Comparison of ENCODE assay signal across 8 cellular contexts in genomic region chr11:124920870-124921609, GRCh38. TPM values are rescaled to one million over a fixed set of nuclear protein-coding genes. Genes with fewer than 3 reads are reported as not detected.
DNase-seq lines count a peak whose midpoint lies in the region; ATAC-seq and TF ChIP-seq lines count a peak whose summit lies in the region.

No MANE protein-coding gene starts in this region.

- H3K4me1 ChIP-seq in duodenal mucosa (ENCODE audit: control insufficient read depth in 1 of 2, insufficient read depth in 2 of 2, low read length in 2 of 2), result no peaks in the 10 kb centered on the region

- intact Hi-C loops in lower leg skin (cut with DNase I; ENCODE audit: low total_unique reads), result no loop called here

- peak; percentile 91 for DNase-seq in DMS53 (lab: John Stamatoyannopoulos, UW)
- DNase-seq in activated CD4-positive, alpha-beta T cell treated with anti-CD3 and anti-CD28 coated beads, Interleukin-2, amount 50 U/mL, for 24 hours (ENCODE audit: low read depth in 1 of 2, low spot score in 1 of 2), result peak; percentile 52 to 65
- DNase-seq in lower leg skin (ENCODE audit: low spot score in 2 of 2), result peak; percentile 44 to 94
- DNase-seq in stimulated activated CD4-positive, alpha-beta T cell treated with anti-CD3 and anti-CD28 coated beads, TNF-alpha, amount 100 ng/mL, for 4 hours (ENCODE audit: low read depth in 3 of 3), result peak; percentile 54 to 73 (median 68)
- no peak for DNase-seq in GF-D8 (lab: John Stamatoyannopoulos, UW)
- no peak for DNase-seq in inferior parietal cortex (ENCODE audit: extremely low spot score)

- no peaks in the 10 kb centered on the region for H3K36me3 ChIP-seq in duodenal mucosa (ENCODE audit: control insufficient read depth in 1 of 2, insufficient read depth in 2 of 2, low read length in 2 of 2)

- peak overlapping the region; percentile 21 to 33 for H3K4me3 ChIP-seq in duodenal mucosa (ENCODE audit: low read depth in 1 of 2, low read length in 2 of 2)
- H3K4me3 ChIP-seq in lower leg skin (ENCODE audit: low read depth, poor library complexity, severe bottlenecking), result peak overlapping the region; percentile 19

- peak; percentile 77 for ATAC-seq in HG03439 (IDR thresholded peaks at IDR 0.05; ENCODE audit: unreplicated experiment)

- peaks cover 7% of the 10 kb centered on the region in 2 donors for H3K27me3 ChIP-seq in duodenal mucosa (ENCODE audit: control insufficient read depth in 1 of 2, insufficient read depth in 2 of 2, low read length in 2 of 2)

- no peak for TF ChIP-seq POLR2A in lower leg skin (IDR thresholded peaks at IDR 0.05)

- no peak overlapping the region for H3K27ac ChIP-seq in duodenal mucosa (ENCODE audit: low read depth, low read length)

- H3K9ac ChIP-seq in duodenal mucosa (ENCODE audit: low read depth in 1 of 2, low read length in 2 of 2), result no peak overlapping the region

- WGBS in lower leg skin, 2 donors, result 9 to 12% methylated on average over 29 to 43 of the region's 82 CpGs

- no peaks in the 10 kb centered on the region for H3K9me3 ChIP-seq in duodenal mucosa (ENCODE audit: control insufficient read depth in 1 of 2, low read length in 2 of 2)

- no peak for TF ChIP-seq CTCF in lower leg skin (IDR thresholded peaks at IDR 0.05)

RNA-seq across cellular contexts. Expression of gene HEPN1, which starts 2.0 kb away (rescaled TPM):
- not detected for total RNA-seq in lower leg skin

RNA-seq across cellular contexts. Expression of gene HEPACAM, which starts 14.8 kb away (rescaled TPM):
- total RNA-seq in lower leg skin, result 1 to 10 TPM in 1 of 4 donors, under 1 TPM in 2, not detected in 1; 0.06 to 1.9 (median 0.97) TPM

RNA-seq across cellular contexts. Expression of gene ROBO4, which starts 23.4 kb away (rescaled TPM):
- 10 to 100 TPM in 2 of 4 donors, 1 to 10 TPM in 2; 5.6 to 18.1 (median 12.0) TPM for total RNA-seq in lower leg skin

RNA-seq across cellular contexts. Expression of gene CCDC15, which starts 33.0 kb away (rescaled TPM):
- total RNA-seq in lower leg skin, result 1 to 10 TPM; 2.1 to 4.2 (median 2.9) TPM

RNA-seq across cellular contexts. Expression of gene ROBO3, which starts 55.8 kb away (rescaled TPM):
- 1 to 10 TPM; 1.9 to 5.3 (median 3.3) TPM for total RNA-seq in lower leg skin

Comparison
In these comparisons a context has a peak if more than half of its experiments do, and no peak if none do; other contexts are left out.
1. DNase-seq: peak in DMS53 (single experiment), activated CD4-positive, alpha-beta T cell treated with anti-CD3 and anti-CD28 coated beads, Interleukin-2, amount 50 U/mL, for 24 hours (2 of 2), lower leg skin (2 of 2) and stimulated activated CD4-positive, alpha-beta T cell treated with anti-CD3 and anti-CD28 coated beads, TNF-alpha, amount 100 ng/mL, for 4 hours (3 of 3); none in GF-D8 (single experiment) and inferior parietal cortex (single experiment).